In the genomic region with DNA sequence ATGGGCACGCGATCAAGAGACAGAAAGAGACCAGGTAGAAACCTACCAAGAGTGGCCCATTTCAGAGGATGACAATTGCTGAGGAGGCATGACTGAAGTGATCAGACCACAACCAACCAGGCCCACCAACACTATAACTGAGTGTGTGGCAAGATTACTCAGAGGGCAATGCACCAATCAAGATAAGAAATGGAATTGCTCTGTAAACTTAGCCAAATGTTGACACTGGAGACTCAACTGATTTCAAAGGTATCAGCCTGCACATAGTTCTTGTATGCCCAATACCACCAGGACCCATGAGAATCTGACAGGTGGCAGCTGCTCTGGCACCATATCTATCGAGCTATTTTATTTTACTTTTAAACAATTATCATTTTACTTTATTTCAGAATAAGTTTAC, we compare ENCODE assay signal across 18 cellular contexts.
"Had no signal": no experiment of that assay in that cellular context is flagged by ENCODE, and none has a peak within 500 bp of the region (broad histone marks: within the 10 kb centered on the region; RNA-seq: fewer than 3 reads in every experiment).

No MANE protein-coding gene starts in this region.

- H3K27ac Mint-ChIP-seq: activated naive CD8-positive, alpha-beta T cell treated with anti-CD3 and anti-CD28 coated beads, Interleukin-2, amount 10 ng/mL, durations not matched to agents 7 days and 5 days; brain had no signal

- DNase-seq: activated CD4-positive, alpha-beta T cell treated with anti-CD3 and anti-CD28 coated beads, Interleukin-2, amount 10 ng/mL, durations not matched to agents 24 days and 14 days; activated CD8-positive, alpha-beta memory T cell treated with anti-CD3 and anti-CD28 coated beads for 24 hours; activated CD8-positive, alpha-beta memory T cell treated with anti-CD3 and anti-CD28 coated beads, Interleukin-2, amount 50 U/mL, for 48 hours; activated naive CD8-positive, alpha-beta T cell treated with anti-CD3 and anti-CD28 coated beads, Interleukin-2, amount 10 ng/mL, durations not matched to agents 7 days and 5 days; caudate nucleus; erythroblast; foreskin melanocyte; glutamatergic neuron; hippocampal formation; islet precursor cell; midbrain; occipital lobe; right cardiac atrium; stimulated activated CD4-positive, alpha-beta T cell treated with anti-CD3 and anti-CD28 coated beads, Interleukin-4, amount 100 ng/mL, for 1 hour; SW 1271 had no signal

- H3K9me3 Mint-ChIP-seq: activated CD4-positive, alpha-beta T cell treated with anti-CD3 and anti-CD28 coated beads, Interleukin-2, amount 10 ng/mL, durations not matched to agents 24 days and 14 days; activated naive CD8-positive, alpha-beta T cell treated with anti-CD3 and anti-CD28 coated beads, Interleukin-2, amount 10 ng/mL, durations not matched to agents 7 days and 5 days; brain had no signal

- ATAC-seq: right cardiac atrium had no signal

- H3K27ac ChIP-seq: prostate gland, tibial artery had no signal

- H3K27me3 Mint-ChIP-seq: activated CD4-positive, alpha-beta T cell treated with anti-CD3 and anti-CD28 coated beads, Interleukin-2, amount 10 ng/mL, durations not matched to agents 24 days and 14 days; activated naive CD8-positive, alpha-beta T cell treated with anti-CD3 and anti-CD28 coated beads, Interleukin-2, amount 10 ng/mL, durations not matched to agents 7 days and 5 days; brain had no signal

- H3K4me3 Mint-ChIP-seq: activated CD4-positive, alpha-beta T cell treated with anti-CD3 and anti-CD28 coated beads, Interleukin-2, amount 10 ng/mL, durations not matched to agents 24 days and 14 days; activated naive CD8-positive, alpha-beta T cell treated with anti-CD3 and anti-CD28 coated beads, Interleukin-2, amount 10 ng/mL, durations not matched to agents 7 days and 5 days; brain had no signal
